1 cellular context compared by ENCODE assay signal in the genomic region with DNA sequence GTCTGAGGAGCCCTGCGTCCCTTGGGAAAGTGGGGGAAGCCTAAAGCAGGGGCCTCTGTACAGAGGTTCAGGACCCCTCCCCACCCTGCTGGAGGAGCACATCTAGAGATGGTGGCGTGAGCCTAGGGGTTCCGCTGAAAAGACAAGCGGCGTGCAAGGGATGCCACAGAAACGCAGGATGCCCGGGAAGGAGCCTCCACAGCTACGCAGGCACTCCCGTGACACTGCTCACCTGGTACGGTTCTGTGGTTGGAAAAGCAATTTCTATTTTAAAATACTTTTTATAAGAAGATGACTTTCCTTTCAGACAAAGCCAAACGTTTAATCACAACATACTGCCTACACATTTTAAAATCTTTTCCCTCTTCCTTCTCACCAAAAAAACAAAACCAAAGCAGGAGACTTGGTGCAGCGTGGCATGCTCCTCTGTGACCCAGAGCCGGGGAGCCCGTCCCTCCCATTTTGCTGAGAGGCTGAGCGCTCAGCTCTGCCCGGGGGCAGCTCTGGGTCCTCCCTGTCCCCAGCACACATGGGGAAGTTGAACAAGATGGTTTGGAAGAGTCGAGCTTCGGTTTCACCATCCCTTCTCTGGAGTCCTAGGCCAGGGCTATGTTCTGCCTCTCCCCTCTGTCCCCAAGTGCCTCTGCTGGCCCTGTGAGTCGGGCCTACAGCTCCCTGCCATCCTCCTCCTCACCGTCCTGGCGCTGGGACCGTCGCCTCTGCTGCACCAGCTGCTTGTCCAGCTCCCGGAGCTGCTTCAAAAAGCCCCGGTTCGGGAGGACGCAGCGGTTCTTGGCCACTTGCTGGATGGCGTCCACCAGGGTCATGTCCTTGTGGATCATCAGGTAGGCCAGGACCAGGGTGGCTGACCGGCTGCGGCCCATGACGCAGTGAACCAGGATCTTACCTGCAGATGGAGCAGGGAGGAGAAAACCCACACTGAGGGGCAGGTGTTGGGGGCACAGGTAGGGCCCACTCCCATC.
TF ChIP-seq lines count a peak whose summit lies in the region.

No MANE protein-coding gene starts in this region.

TF ChIP-seq in K562, 482 proteins besides CTCF, POLR2A, EP300 and RAD21:
- peak; percentile 21 for TF ChIP-seq HNRNPLL (IDR thresholded peaks at IDR 0.05; ENCODE audit: low read depth, low read length, poor library complexity, severe bottlenecking)
- TF ChIP-seq, protein P1, sequence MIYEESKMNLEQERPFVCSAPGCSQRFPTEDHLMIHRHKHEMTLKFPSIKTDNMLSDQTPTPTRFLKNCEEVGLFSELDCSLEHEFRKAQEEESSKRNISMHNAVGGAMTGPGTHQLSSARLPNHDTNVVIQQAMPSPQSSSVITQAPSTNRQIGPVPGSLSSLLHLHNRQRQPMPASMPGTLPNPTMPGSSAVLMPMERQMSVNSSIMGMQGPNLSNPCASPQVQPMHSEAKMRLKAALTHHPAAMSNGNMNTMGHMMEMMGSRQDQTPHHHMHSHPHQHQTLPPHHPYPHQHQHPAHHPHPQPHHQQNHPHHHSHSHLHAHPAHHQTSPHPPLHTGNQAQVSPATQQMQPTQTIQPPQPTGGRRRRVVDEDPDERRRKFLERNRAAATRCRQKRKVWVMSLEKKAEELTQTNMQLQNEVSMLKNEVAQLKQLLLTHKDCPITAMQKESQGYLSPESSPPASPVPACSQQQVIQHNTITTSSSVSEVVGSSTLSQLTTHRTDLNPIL (CRISPR knock-in tag; IDR thresholded peaks at IDR 0.05): no peak
